In the genomic region with DNA sequence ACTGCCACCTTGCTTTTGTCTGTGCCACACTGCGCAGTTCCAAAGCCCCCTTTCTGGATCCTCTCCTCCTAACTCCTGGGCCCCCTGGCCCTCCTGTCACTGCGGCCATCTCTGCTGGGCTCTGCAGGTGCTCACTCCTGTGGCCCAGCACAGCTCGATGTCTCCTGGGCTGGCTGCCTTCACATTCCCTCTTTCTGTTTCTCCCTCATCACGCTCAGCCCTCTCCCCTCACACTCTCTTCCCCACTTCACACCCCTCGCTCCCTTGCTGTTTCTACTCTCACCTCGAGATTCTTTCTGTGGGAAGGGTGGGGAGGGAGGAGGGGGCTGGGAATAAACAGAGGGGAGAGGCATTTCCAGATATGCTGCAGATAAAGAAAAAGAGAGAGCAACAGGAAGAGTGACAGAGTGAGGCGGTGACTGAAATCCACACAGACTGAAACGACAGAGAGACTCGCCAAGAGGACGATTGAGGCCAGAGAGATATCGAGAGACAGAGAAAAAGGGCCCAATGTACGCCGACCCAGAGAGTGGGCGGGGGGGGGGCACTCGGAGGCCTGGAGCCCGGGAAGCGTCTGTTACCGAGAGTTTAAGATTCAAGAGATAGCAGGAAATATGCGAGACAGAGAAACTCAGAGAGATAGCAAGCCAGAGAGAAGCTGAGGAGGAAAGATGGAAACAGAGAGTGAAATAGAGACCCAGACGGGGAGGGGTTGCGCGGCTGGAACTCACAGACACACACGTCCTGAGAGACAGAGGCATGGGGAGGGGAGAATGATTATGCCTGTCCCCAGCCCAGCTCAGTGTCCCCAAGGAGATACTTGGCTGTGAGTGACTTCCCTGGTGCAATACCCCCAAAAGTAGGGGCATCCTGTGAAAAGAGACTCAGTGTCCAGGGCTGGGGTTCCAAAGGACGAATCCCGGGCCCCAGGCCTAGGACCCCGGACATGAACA, we compare ENCODE assay signal across 1 cellular context.
A peak's percentile ranks its signal among the peaks of the same experiment; 100 is the strongest.
TF ChIP-seq lines count a peak whose summit lies in the region.

No MANE protein-coding gene starts in this region.

TF ChIP-seq in K562, 482 proteins besides CTCF, POLR2A, EP300 and RAD21 (continued from another document and continues in another):
- TF ChIP-seq, protein P1, sequence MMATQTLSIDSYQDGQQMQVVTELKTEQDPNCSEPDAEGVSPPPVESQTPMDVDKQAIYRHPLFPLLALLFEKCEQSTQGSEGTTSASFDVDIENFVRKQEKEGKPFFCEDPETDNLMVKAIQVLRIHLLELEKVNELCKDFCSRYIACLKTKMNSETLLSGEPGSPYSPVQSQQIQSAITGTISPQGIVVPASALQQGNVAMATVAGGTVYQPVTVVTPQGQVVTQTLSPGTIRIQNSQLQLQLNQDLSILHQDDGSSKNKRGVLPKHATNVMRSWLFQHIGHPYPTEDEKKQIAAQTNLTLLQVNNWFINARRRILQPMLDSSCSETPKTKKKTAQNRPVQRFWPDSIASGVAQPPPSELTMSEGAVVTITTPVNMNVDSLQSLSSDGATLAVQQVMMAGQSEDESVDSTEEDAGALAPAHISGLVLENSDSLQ (IDR thresholded peaks at IDR 0.05), result peak; percentile 67
- TF ChIP-seq FOSL1 (tag; conservative IDR thresholded peaks at IDR 0.05) (no peak), CC2D1A (IDR thresholded peaks at IDR 0.05) (no peak), ZFP36 (IDR thresholded peaks at IDR 0.05; ENCODE audit: low read depth, low read length, partially characterized antibody) (peak; percentile 14), ZNF12 (CRISPR knock-in tag; IDR thresholded peaks at IDR 0.05) (no peak), TARDBP (IDR thresholded peaks at IDR 0.05) (no peak), L3MBTL2 (IDR thresholded peaks at IDR 0.05) (peak; percentile 66), ZNF512 (tag; IDR thresholded peaks at IDR 0.05) (0 out of 2 replicates have a peak, but pooled peaks have one; percentile 24), ZNF212 (CRISPR knock-in tag; IDR thresholded peaks at IDR 0.05) (no peak), ZNF253 (CRISPR knock-in tag; conservative IDR thresholded peaks at IDR 0.05) (no peak), PTRF (tag; IDR thresholded peaks at IDR 0.05) (no peak), ZNF830 (CRISPR knock-in tag; IDR thresholded peaks at IDR 0.05) (no peak), ZFP1 (CRISPR knock-in tag; IDR thresholded peaks at IDR 0.05) (no peak), LCOR (CRISPR knock-in tag; IDR thresholded peaks at IDR 0.05) (no peak), ZNF140 (CRISPR knock-in tag; IDR thresholded peaks at IDR 0.05) (no peak), CHCHD3 (CRISPR knock-in tag; IDR thresholded peaks at IDR 0.05) (no peak), ZNF780A (CRISPR knock-in tag; IDR thresholded peaks at IDR 0.05) (no peak), ERF (CRISPR knock-in tag; IDR thresholded peaks at IDR 0.05) (no peak), ZNF431 (CRISPR knock-in tag; IDR thresholded peaks at IDR 0.05) (no peak), SNAPC5 (CRISPR knock-in tag; IDR thresholded peaks at IDR 0.05) (no peak), RHOXF2B (CRISPR knock-in tag; conservative IDR thresholded peaks at IDR 0.05) (no peak), TBP (optimal IDR thresholded peaks at IDR 0.05; ENCODE audit: low read depth, low read length) (no peak), HDAC6 (IDR thresholded peaks at IDR 0.05; ENCODE audit: low read depth, low read length) (no peak), HNRNPK (IDR thresholded peaks at IDR 0.05; ENCODE audit: low read depth, low read length, poor library complexity, severe bottlenecking) (no peak), ETV6 (IDR thresholded peaks at IDR 0.05; ENCODE audit: borderline replicate concordance in 1 of 2, low read depth in 2 of 2, low read length in 1 of 2) (no peak), ETV6 (CRISPR knock-in tag; IDR thresholded peaks at IDR 0.05; ENCODE audit: borderline replicate concordance) (no peak), ZNF436 (CRISPR knock-in tag; IDR thresholded peaks at IDR 0.05) (no peak), TAL1 (IDR thresholded peaks at IDR 0.05) (0 out of 2 replicates have a peak, but pooled peaks have one; percentile 11), ZNF740 (CRISPR knock-in tag; IDR thresholded peaks at IDR 0.05) (0 out of 2 replicates have a peak, but pooled peaks have one; percentile 7), ZNF740 (tag; IDR thresholded peaks at IDR 0.05) (peak in 1 of 2 experiments; percentile 92; a peak in 2 of 4 replicates), KDM1A (IDR thresholded peaks at IDR 0.05) (no peak), NRF1 (conservative IDR thresholded peaks at IDR 0.05 in 1 of 2, IDR thresholded peaks at IDR 0.05 in 1 of 2) (0 out of 4 replicates have a peak, but pooled peaks of 1 of the 2 experiments have one; percentile 16), XRCC5 (IDR thresholded peaks at IDR 0.05; ENCODE audit: low read depth, low read length) (no peak), OTX1 (CRISPR knock-in tag; IDR thresholded peaks at IDR 0.05) (peak; percentile 10; the same call in 1 of the 2 replicates), RERE (CRISPR knock-in tag; IDR thresholded peaks at IDR 0.05; ENCODE audit: borderline replicate concordance) (no peak), PHB2 (IDR thresholded peaks at IDR 0.05; ENCODE audit: low read depth) (no peak)
- TF ChIP-seq, protein P2, sequence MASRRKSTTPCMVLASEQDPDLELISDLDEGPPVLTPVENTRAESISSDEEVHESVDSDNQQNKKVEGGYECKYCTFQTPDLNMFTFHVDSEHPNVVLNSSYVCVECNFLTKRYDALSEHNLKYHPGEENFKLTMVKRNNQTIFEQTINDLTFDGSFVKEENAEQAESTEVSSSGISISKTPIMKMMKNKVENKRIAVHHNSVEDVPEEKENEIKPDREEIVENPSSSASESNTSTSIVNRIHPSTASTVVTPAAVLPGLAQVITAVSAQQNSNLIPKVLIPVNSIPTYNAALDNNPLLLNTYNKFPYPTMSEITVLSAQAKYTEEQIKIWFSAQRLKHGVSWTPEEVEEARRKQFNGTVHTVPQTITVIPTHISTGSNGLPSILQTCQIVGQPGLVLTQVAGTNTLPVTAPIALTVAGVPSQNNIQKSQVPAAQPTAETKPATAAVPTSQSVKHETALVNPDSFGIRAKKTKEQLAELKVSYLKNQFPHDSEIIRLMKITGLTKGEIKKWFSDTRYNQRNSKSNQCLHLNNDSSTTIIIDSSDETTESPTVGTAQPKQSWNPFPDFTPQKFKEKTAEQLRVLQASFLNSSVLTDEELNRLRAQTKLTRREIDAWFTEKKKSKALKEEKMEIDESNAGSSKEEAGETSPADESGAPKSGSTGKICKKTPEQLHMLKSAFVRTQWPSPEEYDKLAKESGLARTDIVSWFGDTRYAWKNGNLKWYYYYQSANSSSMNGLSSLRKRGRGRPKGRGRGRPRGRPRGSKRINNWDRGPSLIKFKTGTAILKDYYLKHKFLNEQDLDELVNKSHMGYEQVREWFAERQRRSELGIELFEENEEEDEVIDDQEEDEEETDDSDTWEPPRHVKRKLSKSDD (conservative IDR thresholded peaks at IDR 0.05; ENCODE audit: low read length), result no peak
- TF ChIP-seq, protein P3, sequence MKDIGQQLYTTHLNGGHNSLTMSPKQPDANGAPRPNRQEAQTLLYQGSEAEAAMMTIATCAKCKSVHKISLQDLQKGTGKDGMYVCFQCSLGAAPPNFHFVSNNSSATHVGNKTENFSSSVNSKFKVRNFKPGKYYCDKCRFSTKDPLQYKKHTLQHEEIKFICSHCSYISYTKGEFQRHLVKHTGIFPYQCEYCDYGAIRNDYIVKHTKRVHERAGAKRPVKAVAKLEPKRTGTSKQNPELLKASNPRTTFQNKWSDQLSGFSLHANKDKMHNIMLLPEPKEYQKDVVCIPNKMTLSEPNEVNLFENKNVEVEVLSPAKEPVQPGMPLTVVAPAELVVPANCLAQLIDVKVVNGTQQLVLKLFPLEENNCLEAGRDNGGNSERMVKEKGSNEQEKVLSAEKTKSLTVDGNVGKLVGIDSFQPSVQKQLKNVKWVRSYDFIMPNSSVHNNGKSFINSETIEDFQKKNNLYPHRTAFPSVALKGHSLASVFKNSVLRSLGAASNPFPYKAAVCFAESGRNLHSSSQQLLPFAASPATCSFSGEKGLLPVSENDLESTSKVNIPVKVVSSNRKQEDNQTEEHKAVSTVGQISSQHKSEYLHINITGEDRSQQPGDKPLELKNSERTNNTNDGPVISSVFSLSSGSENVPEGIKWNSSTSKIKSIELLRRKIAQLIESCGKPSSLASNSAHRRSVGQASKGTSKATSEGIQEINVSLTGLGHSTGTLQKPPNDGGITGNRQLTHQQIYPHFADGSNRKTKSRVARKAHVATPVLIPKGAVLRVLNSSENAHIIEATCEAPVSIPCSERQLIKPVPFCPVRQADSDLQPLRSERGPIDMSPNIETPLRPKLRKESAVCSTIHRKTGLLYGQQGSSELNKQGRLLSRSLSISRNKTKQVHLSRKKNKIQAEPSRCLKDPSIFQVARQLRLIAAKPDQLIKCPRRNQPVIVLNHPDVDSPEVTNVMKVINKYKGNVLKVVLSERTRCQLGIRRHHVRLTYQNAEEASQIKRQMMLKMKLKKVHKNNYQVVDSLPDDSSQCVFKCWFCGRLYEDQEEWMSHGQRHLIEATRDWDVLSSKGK (CRISPR knock-in tag; IDR thresholded peaks at IDR 0.05), result no peak
- TF ChIP-seq, protein P4, sequence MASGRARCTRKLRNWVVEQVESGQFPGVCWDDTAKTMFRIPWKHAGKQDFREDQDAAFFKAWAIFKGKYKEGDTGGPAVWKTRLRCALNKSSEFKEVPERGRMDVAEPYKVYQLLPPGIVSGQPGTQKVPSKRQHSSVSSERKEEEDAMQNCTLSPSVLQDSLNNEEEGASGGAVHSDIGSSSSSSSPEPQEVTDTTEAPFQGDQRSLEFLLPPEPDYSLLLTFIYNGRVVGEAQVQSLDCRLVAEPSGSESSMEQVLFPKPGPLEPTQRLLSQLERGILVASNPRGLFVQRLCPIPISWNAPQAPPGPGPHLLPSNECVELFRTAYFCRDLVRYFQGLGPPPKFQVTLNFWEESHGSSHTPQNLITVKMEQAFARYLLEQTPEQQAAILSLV (tag; IDR thresholded peaks at IDR 0.05), result no peak
- TF ChIP-seq, protein P5, sequence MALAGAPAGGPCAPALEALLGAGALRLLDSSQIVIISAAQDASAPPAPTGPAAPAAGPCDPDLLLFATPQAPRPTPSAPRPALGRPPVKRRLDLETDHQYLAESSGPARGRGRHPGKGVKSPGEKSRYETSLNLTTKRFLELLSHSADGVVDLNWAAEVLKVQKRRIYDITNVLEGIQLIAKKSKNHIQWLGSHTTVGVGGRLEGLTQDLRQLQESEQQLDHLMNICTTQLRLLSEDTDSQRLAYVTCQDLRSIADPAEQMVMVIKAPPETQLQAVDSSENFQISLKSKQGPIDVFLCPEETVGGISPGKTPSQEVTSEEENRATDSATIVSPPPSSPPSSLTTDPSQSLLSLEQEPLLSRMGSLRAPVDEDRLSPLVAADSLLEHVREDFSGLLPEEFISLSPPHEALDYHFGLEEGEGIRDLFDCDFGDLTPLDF (CRISPR knock-in tag; IDR thresholded peaks at IDR 0.05), result no peak
- TF ChIP-seq, protein P6, sequence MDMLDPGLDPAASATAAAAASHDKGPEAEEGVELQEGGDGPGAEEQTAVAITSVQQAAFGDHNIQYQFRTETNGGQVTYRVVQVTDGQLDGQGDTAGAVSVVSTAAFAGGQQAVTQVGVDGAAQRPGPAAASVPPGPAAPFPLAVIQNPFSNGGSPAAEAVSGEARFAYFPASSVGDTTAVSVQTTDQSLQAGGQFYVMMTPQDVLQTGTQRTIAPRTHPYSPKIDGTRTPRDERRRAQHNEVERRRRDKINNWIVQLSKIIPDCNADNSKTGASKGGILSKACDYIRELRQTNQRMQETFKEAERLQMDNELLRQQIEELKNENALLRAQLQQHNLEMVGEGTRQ (CRISPR knock-in tag; IDR thresholded peaks at IDR 0.05), result no peak
